Comparison of ENCODE assay signal across 19 cellular contexts in genomic region chr1:171311771-171312558, GRCh38. TPM values are rescaled to one million over a fixed set of nuclear protein-coding genes. Genes with fewer than 3 reads are reported as not detected.
A peak's percentile ranks its signal among the peaks of the same experiment; 100 is the strongest.
DNase-seq lines count a peak whose midpoint lies in the region; ATAC-seq, FAIRE-seq and TF ChIP-seq lines count a peak whose summit lies in the region.
"Had no signal": no experiment of that assay in that cellular context is flagged by ENCODE, and none has a peak within 500 bp of the region (broad histone marks: within the 10 kb centered on the region; RNA-seq: fewer than 3 reads in every experiment).

No MANE protein-coding gene starts in this region.

- no peaks in the 10 kb centered on the region for H3K23me2 ChIP-seq in H9 (ENCODE audit: insufficient read length, low read depth, low read length, poor library complexity, severe bottlenecking)

- no peak overlapping the region for H3K23ac ChIP-seq in H9 (ENCODE audit: insufficient read length, low read depth, low read length)

- H3K4me3 ChIP-seq in kidney (ENCODE audit: low read length in 2 of 2), result no peak overlapping the region
- H3K4me3 ChIP-seq: GM12878, GM23338, HAP-1 had no signal

- no peaks in the 10 kb centered on the region for H3K27me3 ChIP-seq in H9 (ENCODE audit: insufficient read depth, low read length)

- H3K4me2 ChIP-seq in H9 (ENCODE audit: insufficient read depth, insufficient read length, low read length), result no peak overlapping the region
- H3K4me2 ChIP-seq: GM23338 had no signal

- H2BK15ac ChIP-seq in H9 (ENCODE audit: low read depth, low read length), result no peak overlapping the region

- no peaks in the 10 kb centered on the region for H3K9me3 ChIP-seq in H9 (ENCODE audit: control insufficient read depth, low read depth, low read length)
- H3K9me3 ChIP-seq in kidney (ENCODE audit: control insufficient read depth in 1 of 2, low read length in 2 of 2), result no peaks in the 10 kb centered on the region
- H3K9me3 ChIP-seq: HAP-1 had no signal

- no peak for DNase-seq in H9
- DNase-seq in kidney, result no peak
- peak; percentile 55 for DNase-seq in renal cortical epithelial cell (ENCODE audit: low read depth)
- no peak for DNase-seq in AG08395 (ENCODE audit: low spot score)
- DNase-seq in AG08396 (ENCODE audit: low spot score), result no peak
- DNase-seq: C1 segment of cervical spinal cord; Calu3; CD4-positive, alpha-beta T cell; DMS 273 treated with DMSO at 0.1 percent for 48 hours; DMS79; KG1 had no signal

- H2AFZ ChIP-seq in H9 (ENCODE audit: low read length), result no peak overlapping the region
- H2AFZ ChIP-seq: GM23338 had no signal

- H3K18ac ChIP-seq in H9 (ENCODE audit: insufficient read length, low read depth, low read length), result no peak overlapping the region

- no peak overlapping the region for H3K4me3 Mint-ChIP-seq in H9
- no peak overlapping the region for H3K4me3 Mint-ChIP-seq in activated T-helper 17 cell treated with anti-CD3 and anti-CD28 coated beads, Interleukin-2, amount 50 U/mL, for 72 hours
- H3K4me3 Mint-ChIP-seq: CD4-positive, alpha-beta T cell; GM23338 had no signal

- H3T11ph ChIP-seq in H9 (ENCODE audit: low read length), result no peak overlapping the region

- H4K91ac ChIP-seq in H9 (ENCODE audit: insufficient read length, low read depth, low read length), result no peak overlapping the region

- H3K27me3 Mint-ChIP-seq in H9 (ENCODE audit: low read depth), result no peaks in the 10 kb centered on the region
- H3K27me3 Mint-ChIP-seq in activated T-helper 17 cell treated with anti-CD3 and anti-CD28 coated beads, Interleukin-2, amount 50 U/mL, for 72 hours, result no peaks in the 10 kb centered on the region
- H3K27me3 Mint-ChIP-seq: CD4-positive, alpha-beta T cell had no signal

- no peaks in the 10 kb centered on the region for H4K20me1 ChIP-seq in H9 (ENCODE audit: control insufficient read depth, insufficient read depth, insufficient read length)

- no peak overlapping the region for H3K4ac ChIP-seq in H9 (ENCODE audit: low read depth, low read length)

- WGBS in H9 (ENCODE audit: extremely low coverage, insufficient read length, low lambda C conversion rate), result no CpG with 5 or more reads among the region's 8 CpGs

- no peak overlapping the region for H4K5ac ChIP-seq in H9 (ENCODE audit: insufficient read length, low read depth, low read length)

- H3K4me1 ChIP-seq in H9 (ENCODE audit: insufficient read depth, low read length) (no peaks in the 10 kb centered on the region; the same call in 1 of the 2 replicates), kidney (ENCODE audit: control insufficient read depth in 1 of 2, insufficient read depth in 1 of 2, low read depth in 1 of 2, low read length in 2 of 2) (peaks cover 0 to 4% of the 10 kb centered on the region in 2 donors)
- H3K4me1 ChIP-seq: HAP-1 had no signal

- peaks cover 0 to 5% (median 2%) of the 10 kb centered on the region in 3 experiments; a peak in 1 of 7 replicates for H3K36me3 Mint-ChIP-seq in H9 (ENCODE audit: insufficient read depth in 1 of 3, low read depth in 3 of 3)
- H3K36me3 Mint-ChIP-seq in activated T-helper 17 cell treated with anti-CD3 and anti-CD28 coated beads, Interleukin-2, amount 50 U/mL, for 72 hours (ENCODE audit: low read depth), result no peaks in the 10 kb centered on the region

- H2AK5ac ChIP-seq in H9 (ENCODE audit: insufficient read length, low read length), result no peak overlapping the region

- H3K79me2 ChIP-seq in H9 (ENCODE audit: insufficient read depth, low read length), result no peaks in the 10 kb centered on the region

- H3K27ac Mint-ChIP-seq in H9, result no peak overlapping the region
- peak overlapping the region; percentile 24 for H3K27ac Mint-ChIP-seq in activated T-helper 17 cell treated with anti-CD3 and anti-CD28 coated beads, Interleukin-2, amount 50 U/mL, for 72 hours
- H3K27ac Mint-ChIP-seq: CD4-positive, alpha-beta T cell; GM23338 had no signal

- H2BK12ac ChIP-seq in H9 (ENCODE audit: insufficient read length, low read depth, low read length), result no peak overlapping the region

- TF ChIP-seq CTCF in H9 (conservative IDR thresholded peaks at IDR 0.05) (no peak), kidney (IDR thresholded peaks at IDR 0.05; ENCODE audit: borderline replicate concordance, extremely low read depth, insufficient read depth) (no peak)

- H3K27ac ChIP-seq in H9 (ENCODE audit: insufficient read length, low read depth, low read length) (no peak overlapping the region), kidney (ENCODE audit: low read depth in 2 of 2, low read length in 2 of 2) (peak overlapping the region; percentile 39 to 47)

- ATAC-seq in activated T-helper 17 cell treated with anti-CD3 and anti-CD28 coated beads, Interleukin-2, amount 50 U/mL, for 72 hours (replicated peaks), result no peak
- no peak for ATAC-seq in HG03025 (IDR thresholded peaks at IDR 0.05; ENCODE audit: low FRiP score, unreplicated experiment)
- ATAC-seq: GM12878, GM23338 had no signal

- H3K79me1 ChIP-seq in H9 (ENCODE audit: insufficient read depth, low read depth, low read length, poor library complexity, severe bottlenecking), result no peaks in the 10 kb centered on the region

- H3K14ac ChIP-seq in H9 (ENCODE audit: insufficient read depth, low read length), result no peak overlapping the region

- H3K9me3 Mint-ChIP-seq in H9, result peaks cover 0 to 3% of the 10 kb centered on the region in 2 experiments; a peak in 2 of 5 replicates
- no peaks in the 10 kb centered on the region for H3K9me3 Mint-ChIP-seq in activated T-helper 17 cell treated with anti-CD3 and anti-CD28 coated beads, Interleukin-2, amount 50 U/mL, for 72 hours
- H3K9me3 Mint-ChIP-seq: CD4-positive, alpha-beta T cell; GM23338 had no signal

- no peaks in the 10 kb centered on the region for H3K36me3 ChIP-seq in kidney (ENCODE audit: control insufficient read depth in 1 of 2, insufficient read depth in 2 of 2, low read length in 2 of 2)
- H3K36me3 ChIP-seq: HAP-1 had no signal

- H3K9ac ChIP-seq in H9 (ENCODE audit: extremely low read depth, insufficient read length, low read length), result no peak overlapping the region
- no peak overlapping the region for H3K9ac ChIP-seq in kidney (ENCODE audit: low read length in 2 of 2)

- peaks cover 25 to 30% of the 10 kb centered on the region in 2 experiments for H3K4me1 Mint-ChIP-seq in H9
- H3K4me1 Mint-ChIP-seq in activated T-helper 17 cell treated with anti-CD3 and anti-CD28 coated beads, Interleukin-2, amount 50 U/mL, for 72 hours, result peaks cover 4% of the 10 kb centered on the region

- no peak overlapping the region for H2BK5ac ChIP-seq in H9 (ENCODE audit: insufficient read length, low read length)

- no peak overlapping the region for H3K56ac ChIP-seq in H9 (ENCODE audit: insufficient read length, low read depth, low read length)

- H2BK120ac ChIP-seq in H9 (ENCODE audit: low read depth, low read length, poor library complexity, severe bottlenecking), result no peak overlapping the region

- peak overlapping the region; percentile 1 for H2BK20ac ChIP-seq in H9 (ENCODE audit: low read depth, low read length, poor library complexity, severe bottlenecking)

- H4K8ac ChIP-seq in H9 (replicated peaks; ENCODE audit: insufficient read length, low read depth, low read length), result no peak overlapping the region

- intact Hi-C loops in kidney (cut with DNase I), result no loop called here

- no peak for FAIRE-seq in kidney (lab: Jason Lieb, UNC)
- FAIRE-seq: A204.1, GM12878, GM18507, HTR-8/SVneo had no signal

RNA-seq across cellular contexts. Expression of gene FMO4, which starts 2.0 kb away (rescaled TPM):
- total RNA-seq in H9 (2021) (1.8 and 3.0 TPM in 2 replicates), kidney (10.6 TPM), renal cortical epithelial cell (3.5 and 6.0 TPM in 2 replicates)
- 1 to 10 TPM; 2.0 to 2.7 TPM for total RNA-seq in activated T-helper 17 cell treated with anti-CD3 and anti-CD28 coated beads, Interleukin-2, amount 50 U/mL, for 72 hours
- polyA plus RNA-seq in kidney (ENCODE audit: insufficient read depth, low read depth, low replicate concordance), result 25.8 TPM
